Comparison of ENCODE assay signal across 15 cellular contexts in the genomic region with DNA sequence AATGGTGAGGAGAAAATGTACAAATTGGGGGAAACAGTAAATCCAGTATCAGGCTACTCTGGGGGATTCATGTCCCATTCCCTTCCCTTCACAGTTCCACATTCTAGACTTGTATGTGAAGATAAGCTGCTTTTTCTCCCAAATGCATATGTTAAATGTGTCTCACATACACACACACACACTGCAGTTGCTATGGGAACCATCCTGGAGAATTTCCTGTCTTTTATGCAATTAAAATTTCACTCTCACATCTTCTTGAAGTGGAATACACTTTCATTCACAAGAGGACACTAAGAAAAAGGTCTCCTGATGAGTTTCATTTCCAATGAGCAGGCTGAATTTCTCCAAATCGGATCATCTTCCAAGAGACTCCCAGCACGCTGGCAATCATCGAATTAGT.
A peak's percentile ranks its signal among the peaks of the same experiment; 100 is the strongest.
DNase-seq lines count a peak whose midpoint lies in the region; TF ChIP-seq lines count a peak whose summit lies in the region.
"Had no signal": no experiment of that assay in that cellular context is flagged by ENCODE, and none has a peak within 500 bp of the region (broad histone marks: within the 10 kb centered on the region; RNA-seq: fewer than 3 reads in every experiment).

No MANE protein-coding gene starts in this region.

- H3K4me1 Mint-ChIP-seq in glutamatergic neuron (ENCODE audit: low read depth, unreplicated experiment), result peaks cover 40% of the 10 kb centered on the region
- H3K4me1 Mint-ChIP-seq: B cell had no signal

- peak overlapping the region; percentile 76 for H3K27ac Mint-ChIP-seq in glutamatergic neuron (ENCODE audit: unreplicated experiment)
- H3K27ac Mint-ChIP-seq: B cell; CD4-positive, alpha-beta T cell had no signal

- DNase-seq in NCI-H146 treated with DMSO at 0.1 percent for 48 hours (lab: John Stamatoyannopoulos, UW; ENCODE audit: unreplicated experiment) (peak; percentile 23), NCI-H146 (lab: John Stamatoyannopoulos, UW) (no peak), NCI-H69 (lab: John Stamatoyannopoulos, UW) (peak; percentile 16), glutamatergic neuron (no peak), putamen (ENCODE audit: low spot score) (peak; percentile 21), nucleus accumbens (lab: John Stamatoyannopoulos, UW) (no peak)
- DNase-seq in activated CD4-positive, alpha-beta T cell treated with anti-CD3 and anti-CD28 coated beads for 48 hours, result no peak
- DNase-seq: ACHN; C1 segment of cervical spinal cord; Calu3; CD4-positive, alpha-beta T cell; DMS 273 treated with DMSO at 0.1 percent for 48 hours; GF-D8; GM23248 had no signal

- no peaks in the 10 kb centered on the region for H3K36me3 Mint-ChIP-seq in glutamatergic neuron (ENCODE audit: unreplicated experiment)

- H3K27me3 Mint-ChIP-seq in glutamatergic neuron (ENCODE audit: unreplicated experiment), result peaks cover 9% of the 10 kb centered on the region
- H3K27me3 Mint-ChIP-seq: B cell had no signal

- peaks cover 13% of the 10 kb centered on the region for H3K9me3 Mint-ChIP-seq in glutamatergic neuron (ENCODE audit: unreplicated experiment)
- H3K9me3 Mint-ChIP-seq: CD4-positive, alpha-beta T cell had no signal

- no peak for TF ChIP-seq CTCF in glutamatergic neuron (IDR thresholded peaks at IDR 0.05; ENCODE audit: partially characterized antibody, unreplicated experiment)

- H3K4me3 Mint-ChIP-seq in glutamatergic neuron (ENCODE audit: unreplicated experiment), result peak overlapping the region; percentile 64
- H3K4me3 Mint-ChIP-seq: B cell; CD4-positive, alpha-beta T cell had no signal

Comparison
In these comparisons a context has a peak if more than half of its experiments do, and no peak if none do; other contexts are left out.
1. DNase-seq: peak in NCI-H146 treated with DMSO at 0.1 percent for 48 hours (single experiment), NCI-H69 (single experiment) and putamen (single experiment); none in NCI-H146 (single experiment), glutamatergic neuron (single experiment), nucleus accumbens (0 of 56) and activated CD4-positive, alpha-beta T cell treated with anti-CD3 and anti-CD28 coated beads for 48 hours (single experiment).